1 cellular context compared by ENCODE assay signal in the genomic region with DNA sequence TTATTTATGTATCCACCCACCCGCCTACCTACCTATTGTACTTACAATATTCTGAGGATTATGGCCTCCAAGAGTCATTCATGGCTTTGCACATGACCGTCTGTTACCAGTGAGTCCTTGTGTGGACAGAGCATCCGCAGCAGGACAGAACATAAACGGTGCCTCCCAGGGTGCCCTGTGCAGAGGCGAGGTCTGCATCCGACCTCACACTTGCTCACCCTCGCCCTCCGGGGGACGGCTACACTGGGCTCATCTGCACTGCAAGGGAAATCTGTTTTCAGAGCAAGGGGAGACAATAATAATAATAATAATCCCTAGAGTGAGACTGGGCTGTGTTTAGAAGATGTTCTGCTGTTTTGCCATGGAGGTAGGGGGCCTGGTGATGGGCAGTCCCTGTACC.
TF ChIP-seq lines count a peak whose summit lies in the region.

No MANE protein-coding gene starts in this region.

TF ChIP-seq in GM23338, 12 proteins besides CTCF, POLR2A, EP300 and RAD21:
- TF ChIP-seq, protein P1, sequence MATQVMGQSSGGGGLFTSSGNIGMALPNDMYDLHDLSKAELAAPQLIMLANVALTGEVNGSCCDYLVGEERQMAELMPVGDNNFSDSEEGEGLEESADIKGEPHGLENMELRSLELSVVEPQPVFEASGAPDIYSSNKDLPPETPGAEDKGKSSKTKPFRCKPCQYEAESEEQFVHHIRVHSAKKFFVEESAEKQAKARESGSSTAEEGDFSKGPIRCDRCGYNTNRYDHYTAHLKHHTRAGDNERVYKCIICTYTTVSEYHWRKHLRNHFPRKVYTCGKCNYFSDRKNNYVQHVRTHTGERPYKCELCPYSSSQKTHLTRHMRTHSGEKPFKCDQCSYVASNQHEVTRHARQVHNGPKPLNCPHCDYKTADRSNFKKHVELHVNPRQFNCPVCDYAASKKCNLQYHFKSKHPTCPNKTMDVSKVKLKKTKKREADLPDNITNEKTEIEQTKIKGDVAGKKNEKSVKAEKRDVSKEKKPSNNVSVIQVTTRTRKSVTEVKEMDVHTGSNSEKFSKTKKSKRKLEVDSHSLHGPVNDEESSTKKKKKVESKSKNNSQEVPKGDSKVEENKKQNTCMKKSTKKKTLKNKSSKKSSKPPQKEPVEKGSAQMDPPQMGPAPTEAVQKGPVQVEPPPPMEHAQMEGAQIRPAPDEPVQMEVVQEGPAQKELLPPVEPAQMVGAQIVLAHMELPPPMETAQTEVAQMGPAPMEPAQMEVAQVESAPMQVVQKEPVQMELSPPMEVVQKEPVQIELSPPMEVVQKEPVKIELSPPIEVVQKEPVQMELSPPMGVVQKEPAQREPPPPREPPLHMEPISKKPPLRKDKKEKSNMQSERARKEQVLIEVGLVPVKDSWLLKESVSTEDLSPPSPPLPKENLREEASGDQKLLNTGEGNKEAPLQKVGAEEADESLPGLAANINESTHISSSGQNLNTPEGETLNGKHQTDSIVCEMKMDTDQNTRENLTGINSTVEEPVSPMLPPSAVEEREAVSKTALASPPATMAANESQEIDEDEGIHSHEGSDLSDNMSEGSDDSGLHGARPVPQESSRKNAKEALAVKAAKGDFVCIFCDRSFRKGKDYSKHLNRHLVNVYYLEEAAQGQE (IDR thresholded peaks at IDR 0.05; ENCODE audit: unreplicated experiment): no peak
- TF ChIP-seq CREB1 (CRISPR knock-in tag; IDR thresholded peaks at IDR 0.05; ENCODE audit: low read depth) (no peak), EZH2phosphoT487 (IDR thresholded peaks at IDR 0.05; ENCODE audit: unreplicated experiment) (no peak), EZH2 (IDR thresholded peaks at IDR 0.05; ENCODE audit: low read depth, unreplicated experiment) (no peak), ZNF331 (CRISPR knock-in tag; IDR thresholded peaks at IDR 0.05; ENCODE audit: low read depth) (no peak), NANOG (IDR thresholded peaks at IDR 0.05; ENCODE audit: borderline replicate concordance) (no peak)
- TF ChIP-seq, protein P2, sequence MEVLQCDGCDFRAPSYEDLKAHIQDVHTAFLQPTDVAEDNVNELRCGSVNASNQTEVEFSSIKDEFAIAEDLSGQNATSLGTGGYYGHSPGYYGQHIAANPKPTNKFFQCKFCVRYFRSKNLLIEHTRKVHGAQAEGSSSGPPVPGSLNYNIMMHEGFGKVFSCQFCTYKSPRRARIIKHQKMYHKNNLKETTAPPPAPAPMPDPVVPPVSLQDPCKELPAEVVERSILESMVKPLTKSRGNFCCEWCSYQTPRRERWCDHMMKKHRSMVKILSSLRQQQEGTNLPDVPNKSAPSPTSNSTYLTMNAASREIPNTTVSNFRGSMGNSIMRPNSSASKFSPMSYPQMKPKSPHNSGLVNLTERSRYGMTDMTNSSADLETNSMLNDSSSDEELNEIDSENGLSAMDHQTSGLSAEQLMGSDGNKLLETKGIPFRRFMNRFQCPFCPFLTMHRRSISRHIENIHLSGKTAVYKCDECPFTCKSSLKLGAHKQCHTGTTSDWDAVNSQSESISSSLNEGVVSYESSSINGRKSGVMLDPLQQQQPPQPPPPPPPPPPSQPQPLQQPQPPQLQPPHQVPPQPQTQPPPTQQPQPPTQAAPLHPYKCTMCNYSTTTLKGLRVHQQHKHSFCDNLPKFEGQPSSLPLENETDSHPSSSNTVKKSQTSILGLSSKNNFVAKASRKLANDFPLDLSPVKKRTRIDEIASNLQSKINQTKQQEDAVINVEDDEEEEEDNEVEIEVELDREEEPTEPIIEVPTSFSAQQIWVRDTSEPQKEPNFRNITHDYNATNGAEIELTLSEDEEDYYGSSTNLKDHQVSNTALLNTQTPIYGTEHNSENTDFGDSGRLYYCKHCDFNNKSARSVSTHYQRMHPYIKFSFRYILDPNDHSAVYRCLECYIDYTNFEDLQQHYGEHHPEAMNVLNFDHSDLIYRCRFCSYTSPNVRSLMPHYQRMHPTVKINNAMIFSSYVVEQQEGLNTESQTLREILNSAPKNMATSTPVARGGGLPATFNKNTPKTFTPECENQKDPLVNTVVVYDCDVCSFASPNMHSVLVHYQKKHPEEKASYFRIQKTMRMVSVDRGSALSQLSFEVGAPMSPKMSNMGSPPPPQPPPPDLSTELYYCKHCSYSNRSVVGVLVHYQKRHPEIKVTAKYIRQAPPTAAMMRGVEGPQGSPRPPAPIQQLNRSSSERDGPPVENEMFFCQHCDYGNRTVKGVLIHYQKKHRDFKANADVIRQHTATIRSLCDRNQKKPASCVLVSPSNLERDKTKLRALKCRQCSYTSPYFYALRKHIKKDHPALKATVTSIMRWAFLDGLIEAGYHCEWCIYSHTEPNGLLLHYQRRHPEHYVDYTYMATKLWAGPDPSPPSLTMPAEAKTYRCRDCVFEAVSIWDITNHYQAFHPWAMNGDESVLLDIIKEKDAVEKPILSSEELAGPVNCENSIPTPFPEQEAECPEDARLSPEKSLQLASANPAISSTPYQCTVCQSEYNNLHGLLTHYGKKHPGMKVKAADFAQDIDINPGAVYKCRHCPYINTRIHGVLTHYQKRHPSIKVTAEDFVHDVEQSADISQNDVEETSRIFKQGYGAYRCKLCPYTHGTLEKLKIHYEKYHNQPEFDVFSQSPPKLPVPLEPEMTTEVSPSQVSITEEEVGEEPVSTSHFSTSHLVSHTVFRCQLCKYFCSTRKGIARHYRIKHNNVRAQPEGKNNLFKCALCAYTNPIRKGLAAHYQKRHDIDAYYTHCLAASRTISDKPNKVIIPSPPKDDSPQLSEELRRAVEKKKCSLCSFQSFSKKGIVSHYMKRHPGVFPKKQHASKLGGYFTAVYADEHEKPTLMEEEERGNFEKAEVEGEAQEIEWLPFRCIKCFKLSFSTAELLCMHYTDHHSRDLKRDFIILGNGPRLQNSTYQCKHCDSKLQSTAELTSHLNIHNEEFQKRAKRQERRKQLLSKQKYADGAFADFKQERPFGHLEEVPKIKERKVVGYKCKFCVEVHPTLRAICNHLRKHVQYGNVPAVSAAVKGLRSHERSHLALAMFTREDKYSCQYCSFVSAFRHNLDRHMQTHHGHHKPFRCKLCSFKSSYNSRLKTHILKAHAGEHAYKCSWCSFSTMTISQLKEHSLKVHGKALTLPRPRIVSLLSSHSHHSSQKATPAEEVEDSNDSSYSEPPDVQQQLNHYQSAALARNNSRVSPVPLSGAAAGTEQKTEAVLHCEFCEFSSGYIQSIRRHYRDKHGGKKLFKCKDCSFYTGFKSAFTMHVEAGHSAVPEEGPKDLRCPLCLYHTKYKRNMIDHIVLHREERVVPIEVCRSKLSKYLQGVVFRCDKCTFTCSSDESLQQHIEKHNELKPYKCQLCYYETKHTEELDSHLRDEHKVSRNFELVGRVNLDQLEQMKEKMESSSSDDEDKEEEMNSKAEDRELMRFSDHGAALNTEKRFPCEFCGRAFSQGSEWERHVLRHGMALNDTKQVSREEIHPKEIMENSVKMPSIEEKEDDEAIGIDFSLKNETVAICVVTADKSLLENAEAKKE (CRISPR knock-in tag; IDR thresholded peaks at IDR 0.05): no peak
